In genomic region chr1:30731109-30731805, GRCh38 we compare ENCODE assay signal across 1 cellular context.
TF ChIP-seq lines count a peak whose summit lies in the region.

No MANE protein-coding gene starts in this region.

TF ChIP-seq in K562, 482 proteins besides CTCF, POLR2A, EP300 and RAD21 (continued from another document and continues in another):
- TF ChIP-seq ZNF398 (CRISPR knock-in tag; IDR thresholded peaks at IDR 0.05) (no peak), TBP (optimal IDR thresholded peaks at IDR 0.05; ENCODE audit: low read depth, low read length) (no peak), E2F8 (IDR thresholded peaks at IDR 0.05; ENCODE audit: low read depth, partially characterized antibody) (no peak), PTBP1 (IDR thresholded peaks at IDR 0.05; ENCODE audit: low read depth, low read length) (no peak), RBM15 (IDR thresholded peaks at IDR 0.05; ENCODE audit: insufficient read depth, low read length) (no peak), CBX5 (IDR thresholded peaks at IDR 0.05; ENCODE audit: borderline replicate concordance, low read depth) (no peak), BRD4 (IDR thresholded peaks at IDR 0.05) (no peak), LARP7 (IDR thresholded peaks at IDR 0.05) (no peak), ZEB2 (IDR thresholded peaks at IDR 0.05) (no peak), THAP12 (CRISPR knock-in tag; IDR thresholded peaks at IDR 0.05) (0 out of 2 replicates have a peak, but pooled peaks have one; percentile 10), SMARCA5 (IDR thresholded peaks at IDR 0.05) (no peak), ZNF224 (CRISPR knock-in tag; IDR thresholded peaks at IDR 0.05) (no peak), ZKSCAN1 (IDR thresholded peaks at IDR 0.05; ENCODE audit: low read depth, low read length) (peak; percentile 98), HNRNPLL (IDR thresholded peaks at IDR 0.05; ENCODE audit: low read depth, low read length, poor library complexity, severe bottlenecking) (no peak), ZNF57 (CRISPR knock-in tag; IDR thresholded peaks at IDR 0.05) (no peak), PRDM10 (IDR thresholded peaks at IDR 0.05; ENCODE audit: partially characterized antibody) (peak; percentile 35), KLF1 (tag; IDR thresholded peaks at IDR 0.05) (no peak), ZNF76 (CRISPR knock-in tag; IDR thresholded peaks at IDR 0.05; ENCODE audit: borderline replicate concordance) (no peak), THRB (CRISPR knock-in tag; conservative IDR thresholded peaks at IDR 0.05) (0 out of 2 replicates have a peak, but pooled peaks have one; percentile 43), FOXJ2 (tag; IDR thresholded peaks at IDR 0.05) (no peak), MAFF (IDR thresholded peaks at IDR 0.05; ENCODE audit: low read length) (no peak), CEBPZ (IDR thresholded peaks at IDR 0.05; ENCODE audit: borderline replicate concordance, low read depth, low read length) (no peak), PHF21A (IDR thresholded peaks at IDR 0.05; ENCODE audit: borderline replicate concordance, low read depth) (no peak), CBX8 (IDR thresholded peaks at IDR 0.05; ENCODE audit: borderline replicate concordance, extremely low read depth, low read depth, low read length, poor library complexity, severe bottlenecking) (no peak), ZBTB2 (IDR thresholded peaks at IDR 0.05) (no peak), ZBTB7A (IDR thresholded peaks at IDR 0.05; ENCODE audit: borderline replicate concordance, control insufficient read depth, low read depth, low read length) (no peak), NFE2 (IDR thresholded peaks at IDR 0.05; ENCODE audit: low read depth) (no peak), ZNF830 (CRISPR knock-in tag; IDR thresholded peaks at IDR 0.05) (no peak), SP1 (CRISPR knock-in tag; IDR thresholded peaks at IDR 0.05) (0 out of 2 replicates have a peak, but pooled peaks have one; percentile 55), LCOR (CRISPR knock-in tag; IDR thresholded peaks at IDR 0.05) (no peak), ZNF24 (IDR thresholded peaks at IDR 0.05) (no peak), XRCC4 (IDR thresholded peaks at IDR 0.05; ENCODE audit: extremely low read depth, insufficient read depth, insufficient read length) (no peak), SMARCA4 (IDR thresholded peaks at IDR 0.05) (no peak), SNRNP70 (optimal IDR thresholded peaks at IDR 0.05; ENCODE audit: low read depth, low read length) (no peak), TSHZ1 (CRISPR knock-in tag; IDR thresholded peaks at IDR 0.05) (no peak), ZNF431 (CRISPR knock-in tag; IDR thresholded peaks at IDR 0.05) (no peak), CHCHD3 (CRISPR knock-in tag; IDR thresholded peaks at IDR 0.05) (no peak), ESRRA (IDR thresholded peaks at IDR 0.05; ENCODE audit: borderline replicate concordance, low read depth) (no peak), RBBP5 (IDR thresholded peaks at IDR 0.05; ENCODE audit: borderline replicate concordance, insufficient read depth, low read length, poor library complexity, severe bottlenecking) (peak; percentile 31), THRAP3 (IDR thresholded peaks at IDR 0.05; ENCODE audit: borderline replicate concordance) (no peak), ZNF586 (CRISPR knock-in tag; conservative IDR thresholded peaks at IDR 0.05) (0 out of 2 replicates have a peak, but pooled peaks have one; percentile 4), KLF6 (CRISPR knock-in tag; IDR thresholded peaks at IDR 0.05; ENCODE audit: borderline replicate concordance) (peak; percentile 19; the same call in 1 of the 2 replicates), TEAD1 (CRISPR knock-in tag; IDR thresholded peaks at IDR 0.05) (0 out of 4 replicates have a peak, but pooled peaks of 1 of the 2 experiments have one; percentile 31), CHD2 (IDR thresholded peaks at IDR 0.05; ENCODE audit: low read depth, low read length) (no peak), MTA1 (IDR thresholded peaks at IDR 0.05; ENCODE audit: borderline replicate concordance) (no peak)
